In the genomic region with DNA sequence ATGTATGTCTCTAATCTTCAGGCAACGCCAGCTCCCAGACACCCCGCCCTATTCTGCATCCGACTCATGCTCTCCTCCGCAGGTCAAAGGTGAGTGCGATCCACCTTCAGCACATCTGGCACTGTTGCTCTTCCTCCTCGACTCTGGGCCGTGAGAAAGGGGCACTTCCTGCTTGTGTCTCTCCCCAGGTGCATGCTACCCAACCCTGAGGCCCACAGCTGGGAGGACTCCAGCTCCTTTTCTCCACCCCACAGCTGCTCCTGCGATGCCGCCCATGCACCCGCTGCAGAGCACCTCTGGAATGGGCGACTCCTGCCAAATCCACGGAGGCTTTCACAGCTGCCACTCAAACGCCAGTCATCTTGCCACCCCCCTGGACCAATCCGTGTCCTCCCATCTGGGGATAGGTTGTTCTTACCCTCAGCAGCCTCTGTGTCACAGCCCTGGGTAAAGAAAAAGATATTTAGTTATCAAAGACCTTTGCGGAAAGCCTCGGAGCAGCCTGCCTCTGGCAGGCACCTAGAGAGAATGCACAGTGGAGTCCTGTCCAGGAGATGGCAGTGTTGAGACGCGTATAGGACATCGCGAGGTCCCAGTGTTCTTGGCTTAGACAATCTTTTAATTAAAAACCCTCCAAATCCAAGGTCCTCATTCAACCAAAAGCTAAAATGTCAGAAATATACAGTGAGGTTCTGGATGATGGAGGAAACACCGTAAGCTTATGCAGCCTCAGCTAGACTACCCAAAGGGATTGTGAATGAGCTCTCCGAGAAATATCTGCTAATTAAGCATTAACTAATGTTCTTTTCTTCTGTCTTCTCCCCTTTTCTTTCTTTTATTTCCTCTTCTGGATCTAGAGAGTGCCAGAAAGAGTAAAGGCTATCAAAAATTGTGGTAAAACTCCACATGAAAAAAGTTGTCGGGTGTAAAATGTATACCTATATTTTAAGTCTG, we compare ENCODE assay signal across 8 cellular contexts. TPM values are rescaled to one million over a fixed set of nuclear protein-coding genes. Genes with fewer than 3 reads are reported as not detected.
DNase-seq lines count a peak whose midpoint lies in the region; ATAC-seq and TF ChIP-seq lines count a peak whose summit lies in the region.

No MANE protein-coding gene starts in this region.

- H3K36me3 Mint-ChIP-seq in HFFc6 (ENCODE audit: low read depth): no peaks in the 10 kb centered on the region
- H3K36me3 Mint-ChIP-seq in activated naive CD8-positive, alpha-beta T cell treated with anti-CD3 and anti-CD28 coated beads, Interleukin-2, amount 10 ng/mL, durations not matched to agents 7 days and 5 days: no peaks in the 10 kb centered on the region

- no peaks in the 10 kb centered on the region for H3K27me3 ChIP-seq in SK-N-SH (ENCODE audit: insufficient read depth)

- POLR2A ChIA-PET in SK-N-SH (lab: Yijun Ruan, JAX): no interaction called here
- POLR2A ChIA-PET in activated naive CD8-positive, alpha-beta T cell treated with anti-CD3 and anti-CD28 coated beads, Interleukin-2, amount 10 ng/mL, durations not matched to agents 7 days and 5 days (lab: Charles Lee): no interaction called here

- H3K27ac Mint-ChIP-seq in HFFc6: no peak overlapping the region
- H3K27ac Mint-ChIP-seq in activated naive CD8-positive, alpha-beta T cell treated with anti-CD3 and anti-CD28 coated beads, Interleukin-2, amount 10 ng/mL, durations not matched to agents 7 days and 5 days: no peak overlapping the region

- peaks cover 0 to 5% of the 10 kb centered on the region in 2 experiments; a peak in 1 of 4 replicates for H3K4me1 ChIP-seq in SK-N-SH (ENCODE audit: control insufficient read depth in 1 of 2, insufficient read depth in 2 of 2, low read depth in 1 of 2, low read length in 1 of 2)

- no peak for TF ChIP-seq EP300 in SK-N-SH (IDR thresholded peaks at IDR 0.05; ENCODE audit: borderline replicate concordance in 1 of 2, low read depth in 1 of 2, low read length in 1 of 2)

- H3K27me3 Mint-ChIP-seq in HFFc6 (ENCODE audit: insufficient read depth): peaks cover 6% of the 10 kb centered on the region
- peaks cover 13% of the 10 kb centered on the region for H3K27me3 Mint-ChIP-seq in activated naive CD8-positive, alpha-beta T cell treated with anti-CD3 and anti-CD28 coated beads, Interleukin-2, amount 10 ng/mL, durations not matched to agents 7 days and 5 days

- TF ChIP-seq CTCF in GM12872 (IDR thresholded peaks at IDR 0.05; ENCODE audit: insufficient read depth, low read depth, low read length) (peak; percentile 83), HFFc6 (IDR thresholded peaks at IDR 0.05) (peak; percentile 94), SK-N-SH (IDR thresholded peaks at IDR 0.05) (peak; percentile 94), retinal pigment epithelial cell (conservative IDR thresholded peaks at IDR 0.05; ENCODE audit: low read depth, low read length) (peak; percentile 89)

- peak overlapping the region; percentile 59; the same call in 1 of the 2 replicates for H3K4me2 ChIP-seq in SK-N-SH

- no peak overlapping the region for H3K27ac ChIP-seq in SK-N-SH (ENCODE audit: low read depth in 2 of 2, low read length in 1 of 2)

- no peaks in the 10 kb centered on the region for H3K36me3 ChIP-seq in SK-N-SH (replicated peaks in 1 of 2; ENCODE audit: control insufficient read depth in 1 of 2, insufficient read depth in 2 of 2, low read length in 1 of 2)

- peak overlapping the region; percentile 76 for H3K4me3 Mint-ChIP-seq in HFFc6
- peak overlapping the region; percentile 41 for H3K4me3 Mint-ChIP-seq in activated naive CD8-positive, alpha-beta T cell treated with anti-CD3 and anti-CD28 coated beads, Interleukin-2, amount 10 ng/mL, durations not matched to agents 7 days and 5 days

- intact Hi-C loops in left ventricle myocardium superior (cut with micrococcal nuclease): no loop called here

- no peaks in the 10 kb centered on the region for H3K9me2 ChIP-seq in SK-N-SH

- no peaks in the 10 kb centered on the region for H4K20me1 ChIP-seq in SK-N-SH (ENCODE audit: insufficient read depth)

- peaks cover 20% of the 10 kb centered on the region for H3K4me1 Mint-ChIP-seq in HFFc6 (ENCODE audit: low read depth)
- peaks cover 6% of the 10 kb centered on the region for H3K4me1 Mint-ChIP-seq in activated naive CD8-positive, alpha-beta T cell treated with anti-CD3 and anti-CD28 coated beads, Interleukin-2, amount 10 ng/mL, durations not matched to agents 7 days and 5 days

- H3F3A ChIP-seq in SK-N-SH (replicated peaks; ENCODE audit: insufficient read depth): no peaks in the 10 kb centered on the region

- peak; percentile 92 for ATAC-seq in activated naive CD8-positive, alpha-beta T cell treated with anti-CD3 and anti-CD28 coated beads, Interleukin-2, amount 10 ng/mL, durations not matched to agents 7 days and 5 days (ENCODE audit: low read depth)
- ATAC-seq in left ventricle myocardium superior: peak; percentile 95

- no peaks in the 10 kb centered on the region for H3K9me3 Mint-ChIP-seq in HFFc6
- H3K9me3 Mint-ChIP-seq in activated naive CD8-positive, alpha-beta T cell treated with anti-CD3 and anti-CD28 coated beads, Interleukin-2, amount 10 ng/mL, durations not matched to agents 7 days and 5 days: no peaks in the 10 kb centered on the region

- 36% methylated on average over 23 of the region's 23 CpGs for WGBS in SK-N-SH (ENCODE audit: low lambda C conversion rate)

- H2AFZ ChIP-seq in SK-N-SH (ENCODE audit: low read depth): peak overlapping the region; percentile 44; the same call in 1 of the 2 replicates

- CTCF ChIA-PET in SK-N-SH (lab: Yijun Ruan, JAX): interaction anchor here (0.6 to 8.4 kb wide), 62 partner anchors 10 to 1524 kb away, joined by 3 to 94 read pairs (median 4); a partner anchor contains a TSS

- H3K4me3 ChIP-seq in SK-N-SH (ENCODE audit: low read depth in 2 of 2, low read length in 1 of 2) (peak overlapping the region; percentile 35 to 37; a peak in 2 of 4 replicates), retinal pigment epithelial cell (ENCODE audit: low read length) (no peak overlapping the region)

- no peak overlapping the region for H3K9ac ChIP-seq in SK-N-SH

- DNase-seq in HFFc6 (peak; percentile 60), NAMALWA (ENCODE audit: low spot score) (peak; percentile 89), SK-N-SH (peak; percentile 76), left ventricle myocardium superior (peak; percentile 67), retinal pigment epithelial cell (ENCODE audit: low read depth) (no peak), mesenteric fat pad (ENCODE audit: low spot score) (no peak)
- peak; percentile 53 for DNase-seq in activated naive CD8-positive, alpha-beta T cell treated with anti-CD3 and anti-CD28 coated beads, Interleukin-2, amount 10 ng/mL, durations not matched to agents 7 days and 5 days

- peak; percentile 98 for TF ChIP-seq RAD21 in SK-N-SH (IDR thresholded peaks at IDR 0.05; ENCODE audit: low read length)

- H3K79me2 ChIP-seq in SK-N-SH (ENCODE audit: insufficient read depth): no peaks in the 10 kb centered on the region

- H3K9me3 ChIP-seq in SK-N-SH: no peaks in the 10 kb centered on the region

TF ChIP-seq in SK-N-SH, 30 proteins besides CTCF, POLR2A, EP300 and RAD21:
- TF ChIP-seq CHD2 (IDR thresholded peaks at IDR 0.05; ENCODE audit: low read length, partially characterized antibody) (peak; percentile 76), SIN3A (IDR thresholded peaks at IDR 0.05; ENCODE audit: borderline replicate concordance, low read depth, low read length) (no peak), RCOR1 (IDR thresholded peaks at IDR 0.05; ENCODE audit: low read length) (0 out of 2 replicates have a peak, but pooled peaks have one; percentile 24), SMC3 (IDR thresholded peaks at IDR 0.05; ENCODE audit: low read depth, low read length) (peak; percentile 92)
- TF ChIP-seq, protein P1, sequence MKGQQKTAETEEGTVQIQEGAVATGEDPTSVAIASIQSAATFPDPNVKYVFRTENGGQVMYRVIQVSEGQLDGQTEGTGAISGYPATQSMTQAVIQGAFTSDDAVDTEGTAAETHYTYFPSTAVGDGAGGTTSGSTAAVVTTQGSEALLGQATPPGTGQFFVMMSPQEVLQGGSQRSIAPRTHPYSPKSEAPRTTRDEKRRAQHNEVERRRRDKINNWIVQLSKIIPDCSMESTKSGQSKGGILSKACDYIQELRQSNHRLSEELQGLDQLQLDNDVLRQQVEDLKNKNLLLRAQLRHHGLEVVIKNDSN (IDR thresholded peaks at IDR 0.05; ENCODE audit: borderline replicate concordance, low read depth): no peak

RNA-seq across cellular contexts. Expression of a gene that starts 54.3 kb away (rescaled TPM):
- not detected for total RNA-seq in HFFc6 (2021; fragmentation: NEBNext Ultra II Directional; extraction: Animal tissue kit (Norgen Biotek cat#: 25700))
- not detected in 2 replicates for polyA plus RNA-seq in SK-N-SH (2012; rRNA removed)
- polyA plus RNA-seq in SK-N-SH (2012; cell fraction: cytosol; rRNA removed): 0.01 TPM in 1 of 2 replicates, not detected in the other
- not detected in 2 replicates for polyA plus RNA-seq in SK-N-SH (2012; cell fraction: nucleus; rRNA removed)
- total RNA-seq in activated naive CD8-positive, alpha-beta T cell treated with anti-CD3 and anti-CD28 coated beads, Interleukin-2, amount 10 ng/mL, durations not matched to agents 7 days and 5 days: not detected
- not detected for total RNA-seq in left ventricle myocardium superior
- total RNA-seq in mesenteric fat pad: 0.19 TPM

Comparison
In these comparisons a context has a peak if more than half of its experiments do, and no peak if none do; other contexts are left out.
1. DNase-seq: peak in HFFc6 (single experiment), NAMALWA (single experiment), SK-N-SH (single experiment), activated naive CD8-positive, alpha-beta T cell treated with anti-CD3 and anti-CD28 coated beads, Interleukin-2, amount 10 ng/mL, durations not matched to agents 7 days and 5 days (single experiment) and left ventricle myocardium superior (single experiment); none in retinal pigment epithelial cell (single experiment) and mesenteric fat pad (single experiment).
2. Peak in every context shown above with its lines, with median percentiles within 50 percentile points of each other: CTCF ChIP-seq.